1 cellular context compared by ENCODE assay signal in the genomic region with DNA sequence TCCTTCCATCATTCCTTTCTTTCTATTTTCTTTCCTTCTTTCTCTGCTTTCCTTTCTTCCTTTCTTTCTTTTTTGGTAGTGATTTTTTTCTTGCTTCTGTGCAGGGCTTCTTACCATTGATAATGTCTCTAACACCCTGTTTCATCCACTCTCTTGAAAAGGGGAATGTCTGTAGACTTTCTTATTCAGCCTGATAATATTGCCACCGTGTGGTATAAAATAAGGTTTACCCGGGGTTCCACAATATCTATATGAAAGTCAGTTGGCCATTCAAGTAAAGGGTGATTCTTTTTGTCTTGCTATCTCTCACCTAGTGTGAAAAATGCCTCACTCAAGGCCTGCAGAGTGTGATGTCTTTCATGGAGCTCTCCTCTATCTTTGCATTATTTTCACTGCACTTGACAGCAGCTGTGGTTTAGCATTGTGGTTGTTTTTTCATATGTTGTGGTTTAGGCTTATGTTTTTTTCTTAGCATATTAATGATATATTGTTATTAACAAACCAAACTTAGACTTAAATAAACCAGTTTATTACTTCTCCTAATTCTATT.
TF ChIP-seq lines count a peak whose summit lies in the region.

No MANE protein-coding gene starts in this region.

TF ChIP-seq in HepG2, 621 proteins besides CTCF, POLR2A, EP300 and RAD21:
- TF ChIP-seq ZNF317 (CRISPR knock-in tag; IDR thresholded peaks at IDR 0.05) (peak; percentile 46; the same call in 1 of the 2 replicates), ZNF451 (CRISPR knock-in tag; IDR thresholded peaks at IDR 0.05) (no peak), SKI (IDR thresholded peaks at IDR 0.05; ENCODE audit: partially characterized antibody) (no peak), ZNF10 (CRISPR knock-in tag; IDR thresholded peaks at IDR 0.05; ENCODE audit: borderline replicate concordance, low read depth) (no peak), ZNF773 (CRISPR knock-in tag; IDR thresholded peaks at IDR 0.05; ENCODE audit: borderline replicate concordance) (no peak), ESRRA (CRISPR knock-in tag; IDR thresholded peaks at IDR 0.05; ENCODE audit: low read depth) (no peak)
